ENCODE assay signal across 8 cellular contexts in genomic region chr4:55854132-55854531, GRCh38. TPM values are rescaled to one million over a fixed set of nuclear protein-coding genes. Genes with fewer than 3 reads are reported as not detected.
DNase-seq lines count a peak whose midpoint lies in the region; ATAC-seq and TF ChIP-seq lines count a peak whose summit lies in the region.

No MANE protein-coding gene starts in this region.

- POLR2A ChIA-PET in AG04449 (lab: Yijun Ruan, JAX) = no interaction called here

- peak; percentile 3 for ATAC-seq in HG02884 (IDR thresholded peaks at IDR 0.05; ENCODE audit: unreplicated experiment)
- ATAC-seq in lung (ENCODE audit: insufficient read depth, low FRiP score) = no peak
- ATAC-seq in GM21723 (IDR thresholded peaks at IDR 0.05; ENCODE audit: unreplicated experiment) = no peak

- H3K4me3 ChIP-seq in AG04449 (ENCODE audit: low read depth, low read length) = peak overlapping the region; percentile 90
- peak overlapping the region; percentile 90 for H3K4me3 ChIP-seq in brain microvascular endothelial cell (ENCODE audit: low read depth, low read length)
- peak overlapping the region; percentile 91 for H3K4me3 ChIP-seq in lung

- H3K9me3 ChIP-seq in lung (ENCODE audit: control insufficient read depth in 2 of 2, insufficient read depth in 1 of 2, low read length in 1 of 2) = no peaks in the 10 kb centered on the region

- H3K27ac ChIP-seq in brain microvascular endothelial cell (no peak overlapping the region), lung (ENCODE audit: low read depth in 1 of 2, low read length in 1 of 2) (peak overlapping the region; percentile 92 to 93)

- DNase-seq in AG04449 (ENCODE audit: low read depth, low spot score) (no peak), brain microvascular endothelial cell (peak; percentile 7), lung (ENCODE audit: low spot score) (no peak), head of caudate nucleus (no peak), NCI-H2081 treated with DMSO at 0.1 percent for 48 hours (lab: John Stamatoyannopoulos, UW) (no peak), GM13977 (ENCODE audit: low spot score) (no peak)

- H3K36me3 ChIP-seq in brain microvascular endothelial cell (replicated peaks) (no peaks in the 10 kb centered on the region), lung (ENCODE audit: control insufficient read depth in 2 of 2, insufficient read depth in 2 of 2, low read length in 2 of 2) (no peaks in the 10 kb centered on the region)

- TF ChIP-seq CTCF in AG04449 (IDR thresholded peaks at IDR 0.05; ENCODE audit: insufficient read depth, low read length, missing control alignments) (no peak), brain microvascular endothelial cell (IDR thresholded peaks at IDR 0.05; ENCODE audit: low read depth, low read length, missing control alignments) (no peak), lung (IDR thresholded peaks at IDR 0.05; ENCODE audit: control extremely low read depth, extremely low read depth) (no peak), GM13977 (IDR thresholded peaks at IDR 0.05; ENCODE audit: extremely low read depth, insufficient read depth, missing control alignments) (no peak)

- 21 to 22% methylated on average over 6 of the region's 6 CpGs for WGBS in lung, 2 donors

- intact Hi-C loops in head of caudate nucleus (cut with DNase I) = no loop called here

- in situ Hi-C loops in brain microvascular endothelial cell (cut with HindIII; ENCODE audit: low pct_ligation_motif_present, low sequenced_read_pairs) (no loop called here), GM13977 (cut with MboI; ENCODE audit: low pct_unique_long_range_greater_than_20kb, low sequenced_read_pairs, unreplicated experiment) (no loop called here)

- CTCF ChIA-PET in AG04449 (lab: Yijun Ruan, JAX) = interaction anchor here (1.6 to 3.3 kb wide), 3 partner anchors 11 to 13 kb away, joined by 6 to 16 read pairs (median 11); no protein-coding TSS in a partner anchor

- H3K27me3 ChIP-seq in brain microvascular endothelial cell (replicated peaks) (no peaks in the 10 kb centered on the region), lung (ENCODE audit: control insufficient read depth, insufficient read depth) (no peaks in the 10 kb centered on the region)

- H3K4me1 ChIP-seq in lung (ENCODE audit: control insufficient read depth in 2 of 2, insufficient read depth in 2 of 2, low read length in 2 of 2) = peaks cover 0 to 5% of the 10 kb centered on the region in 2 donors

RNA-seq across cellular contexts. Expression of gene EXOC1, which starts 0.7 kb away (rescaled TPM):
- total RNA-seq in lung = 10 to 100 TPM; 31.1 to 63.6 TPM
- polyA plus RNA-seq in lung = 10 to 100 TPM; 18.4 to 23.5 TPM

RNA-seq across cellular contexts. Expression of gene EXOC1L, which starts 34.5 kb away (rescaled TPM):
- not detected for total RNA-seq in lung
- not detected for polyA plus RNA-seq in lung
